In the genomic region with DNA sequence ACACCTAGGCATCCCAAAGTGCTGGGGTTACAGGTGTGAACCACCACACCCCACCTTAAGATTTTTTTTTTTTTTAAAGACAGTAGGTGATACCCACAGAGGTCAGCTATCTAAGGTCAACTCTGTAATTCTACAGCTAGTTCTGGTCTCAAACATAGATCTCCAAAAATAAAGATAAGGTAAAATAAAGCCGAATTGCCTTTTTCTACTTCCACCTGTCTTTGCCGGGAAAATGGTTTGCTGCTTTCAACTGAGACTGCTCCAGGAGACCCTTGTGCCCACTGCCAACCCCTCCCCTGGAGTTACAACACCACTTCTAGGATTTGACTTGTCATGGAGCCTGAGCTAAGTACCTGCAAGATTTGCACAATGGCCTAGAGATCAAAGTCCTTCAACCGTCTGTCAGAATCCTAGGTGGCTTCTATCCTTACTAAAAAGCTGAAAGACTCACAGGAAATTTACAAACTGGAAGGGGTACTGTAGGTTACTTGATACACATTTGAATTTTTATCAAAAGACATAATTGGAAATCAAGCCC, we compare ENCODE assay signal across 24 cellular contexts. TPM values are rescaled to one million over a fixed set of nuclear protein-coding genes. Genes with fewer than 3 reads are reported as not detected.
DNase-seq lines count a peak whose midpoint lies in the region; ATAC-seq, FAIRE-seq and TF ChIP-seq lines count a peak whose summit lies in the region.
"Had no signal": no experiment of that assay in that cellular context is flagged by ENCODE, and none has a peak within 500 bp of the region (broad histone marks: within the 10 kb centered on the region; RNA-seq: fewer than 3 reads in every experiment).

No MANE protein-coding gene starts in this region.

- H3K56ac ChIP-seq in IMR-90 (ENCODE audit: extremely low read depth, insufficient read depth, low read length): no peak overlapping the region

- no peak for DNase-seq in GM23338 (ENCODE audit: low spot score)
- no peak for DNase-seq in IMR-90
- DNase-seq in endothelial cell (ENCODE audit: low spot score): no peak
- DNase-seq in midbrain (lab: John Stamatoyannopoulos, UW): no peak
- no peak for DNase-seq in naive thymus-derived CD4-positive, alpha-beta T cell
- DNase-seq in GM19239 (ENCODE audit: insufficient read length, low spot score): no peak
- DNase-seq: DMS79 treated with DMSO at 0.1 percent for 48 hours, H9, KBM-7, MM.1S, NCI-H1048, NCI-H1436, NCI-H1930, NCI-H2227 treated with DMSO at 0.1 percent for 48 hours, NCI-H510A had no signal

- H3K9ac ChIP-seq in IMR-90 (ENCODE audit: low read depth, low read length): no peak overlapping the region

- H3K23ac ChIP-seq in IMR-90 (ENCODE audit: low read depth, low read length): no peak overlapping the region

- H3K9me2 ChIP-seq in GM23338 (ENCODE audit: insufficient read depth): no peaks in the 10 kb centered on the region

- TF ChIP-seq CTCF in GM23338 (conservative IDR thresholded peaks at IDR 0.05; ENCODE audit: low read depth in 2 of 2) (no peak), IMR-90 (conservative IDR thresholded peaks at IDR 0.05; ENCODE audit: low read depth, low read length) (no peak), endothelial cell (IDR thresholded peaks at IDR 0.05; ENCODE audit: unreplicated experiment) (no peak), nephron (IDR thresholded peaks at IDR 0.05; ENCODE audit: unreplicated experiment in 3 of 3) (no peak)

- no peak overlapping the region for H2BK15ac ChIP-seq in IMR-90 (ENCODE audit: low read depth, low read length)

- no TSS peak for BruUV-seq in IMR-90 (replicated peaks; lab: Mats Ljungman, UMichigan)

- intact Hi-C loops in IMR-90 (cut with micrococcal nuclease): loop anchor here (10.0 kb wide), 1 partner anchor 300 kb away; no protein-coding TSS in a partner anchor
- intact Hi-C loops in naive thymus-derived CD4-positive, alpha-beta T cell (cut with micrococcal nuclease): loop anchor here in 1 of 2 donors (5.0 to 10.0 kb wide), 3 partner anchors 397 to 1097 kb away; a partner anchor contains a TSS

- H3F3A ChIP-seq in GM23338 (replicated peaks; ENCODE audit: low read depth): no peaks in the 10 kb centered on the region

- H2AFZ ChIP-seq in GM23338 (0 out of 2 replicates have a peak overlapping the region, but pooled peaks have one; percentile 43), IMR-90 (replicated peaks; ENCODE audit: low read length, poor library complexity) (no peak overlapping the region)

- H4K91ac ChIP-seq in IMR-90 (ENCODE audit: insufficient read depth, low read depth, low read length): no peak overlapping the region

- peaks cover 0 to 2% of the 10 kb centered on the region in 2 experiments; a peak in 1 of 4 replicates for H3K79me1 ChIP-seq in IMR-90 (ENCODE audit: low read depth in 1 of 2, low read length in 2 of 2)

- H3K27me3 ChIP-seq in GM23338 (ENCODE audit: insufficient read depth): no peaks in the 10 kb centered on the region
- H3K27me3 ChIP-seq in IMR-90 (ENCODE audit: control insufficient read depth, insufficient read depth, low read length): no peaks in the 10 kb centered on the region
- H3K27me3 ChIP-seq in naive thymus-derived CD4-positive, alpha-beta T cell (ENCODE audit: control insufficient read depth in 2 of 2, insufficient read depth in 2 of 2, low read length in 2 of 2): no peaks in the 10 kb centered on the region
- H3K27me3 ChIP-seq: SJSA1 had no signal

- H3K4me1 ChIP-seq in GM23338 (ENCODE audit: insufficient read depth): no peaks in the 10 kb centered on the region
- H3K4me1 ChIP-seq in IMR-90 (ENCODE audit: control insufficient read depth, insufficient read depth, low read length): peaks cover 1% of the 10 kb centered on the region; the same call in 1 of the 2 replicates
- H3K4me1 ChIP-seq in naive thymus-derived CD4-positive, alpha-beta T cell (ENCODE audit: control insufficient read depth in 2 of 2, insufficient read depth in 2 of 2, low read length in 2 of 2): peaks cover 3 to 5% of the 10 kb centered on the region in 2 donors

- H2BK20ac ChIP-seq in IMR-90 (ENCODE audit: low read depth, low read length): no peak overlapping the region

- H2BK5ac ChIP-seq in IMR-90 (ENCODE audit: low read depth, low read length, poor library complexity, severe bottlenecking): no peak overlapping the region

- H3K27me3 Mint-ChIP-seq in GM23338 (ENCODE audit: insufficient read depth, low read depth, poor library complexity): peaks cover 13% of the 10 kb centered on the region
- H3K27me3 Mint-ChIP-seq in endothelial cell (ENCODE audit: unreplicated experiment): peaks cover 10% of the 10 kb centered on the region
- H3K27me3 Mint-ChIP-seq in nephron (ENCODE audit: low read depth): peaks cover 4% of the 10 kb centered on the region
- peaks cover 0 to 12% (median 0%) of the 10 kb centered on the region in 5 donors for H3K27me3 Mint-ChIP-seq in naive thymus-derived CD4-positive, alpha-beta T cell

- no peak overlapping the region for H3K27ac ChIP-seq in GM23338 (ENCODE audit: low read depth)
- no peak overlapping the region for H3K27ac ChIP-seq in IMR-90 (ENCODE audit: insufficient read depth, low read length)
- no peak overlapping the region for H3K27ac ChIP-seq in naive thymus-derived CD4-positive, alpha-beta T cell (ENCODE audit: low read depth, low read length)
- H3K27ac ChIP-seq: A549, SJSA1 had no signal

- H3K27ac Mint-ChIP-seq in GM23338: no peak overlapping the region
- H3K27ac Mint-ChIP-seq in endothelial cell (ENCODE audit: unreplicated experiment): peak overlapping the region; percentile 58
- peak overlapping the region in 2 of 3 experiments; percentile 22 to 25 for H3K27ac Mint-ChIP-seq in nephron
- peak overlapping the region in 1 of 9 donors; percentile 31 for H3K27ac Mint-ChIP-seq in naive thymus-derived CD4-positive, alpha-beta T cell
- H3K27ac Mint-ChIP-seq: B cell, CD14-positive monocyte, H9 had no signal

- H3K4me3 ChIP-seq in GM23338 (no peak overlapping the region), IMR-90 (ENCODE audit: insufficient read depth, low read depth, low read length) (no peak overlapping the region)
- H3K4me3 ChIP-seq in naive thymus-derived CD4-positive, alpha-beta T cell (ENCODE audit: low read length): no peak overlapping the region
- H3K4me3 ChIP-seq: A549, GM12878, SJSA1 had no signal

- no peak overlapping the region for H3K14ac ChIP-seq in IMR-90 (replicated peaks; ENCODE audit: low read depth, low read length)

- TF ChIP-seq RAD21 in IMR-90 (IDR thresholded peaks at IDR 0.05; ENCODE audit: low read length): no peak

- H3K18ac ChIP-seq in IMR-90 (ENCODE audit: low read depth, low read length): no peak overlapping the region

- H3K4me1 Mint-ChIP-seq in GM23338 (no peaks in the 10 kb centered on the region; the same call in 1 of the 3 replicates), endothelial cell (ENCODE audit: unreplicated experiment) (peaks cover 24% of the 10 kb centered on the region), nephron (no peaks in the 10 kb centered on the region)
- H3K4me1 Mint-ChIP-seq in naive thymus-derived CD4-positive, alpha-beta T cell: peaks cover 0 to 17% (median 8%) of the 10 kb centered on the region in 7 donors

- H3K36me3 Mint-ChIP-seq in GM23338 (ENCODE audit: low read depth) (peaks cover 4% of the 10 kb centered on the region; the same call in 1 of the 3 replicates), endothelial cell (ENCODE audit: low read depth, unreplicated experiment) (no peaks in the 10 kb centered on the region), nephron (ENCODE audit: low read depth) (no peaks in the 10 kb centered on the region)
- peaks cover 0 to 5% (median 3%) of the 10 kb centered on the region in 5 donors for H3K36me3 Mint-ChIP-seq in naive thymus-derived CD4-positive, alpha-beta T cell
- H3K36me3 Mint-ChIP-seq: CD14-positive monocyte had no signal

- POLR2A ChIA-PET in IMR-90 (lab: Charles Lee; ENCODE audit: unreplicated experiment): no interaction called here
- POLR2A ChIA-PET in naive thymus-derived CD4-positive, alpha-beta T cell (lab: Charles Lee): no interaction called here

- no peak for ATAC-seq in GM23338
- ATAC-seq in IMR-90 (ENCODE audit: low read depth): no peak
- ATAC-seq in naive thymus-derived CD4-positive, alpha-beta T cell: no peak
- ATAC-seq in HG03135 (IDR thresholded peaks at IDR 0.05; ENCODE audit: unreplicated experiment): no peak
- ATAC-seq: A549, GM12878, Right ventricle myocardium inferior had no signal

- H3K4me2 ChIP-seq in GM23338 (no peak overlapping the region), IMR-90 (ENCODE audit: low read depth, low read length) (no peak overlapping the region)
- H3K4me2 ChIP-seq: A549 had no signal

- in situ Hi-C loops in IMR-90 (cut with MboI; ENCODE audit: low sequenced_read_pairs): no loop called here

- CTCF ChIA-PET in IMR-90 (lab: Yijun Ruan, JAX): interaction anchor here (0.9 kb wide), 1 partner anchor 27 kb away, joined by 3 read pairs; no protein-coding TSS in a partner anchor
- CTCF ChIA-PET in naive thymus-derived CD4-positive, alpha-beta T cell (lab: Charles Lee): no interaction called here

- H3K9me3 Mint-ChIP-seq in GM23338 (peaks cover 4% of the 10 kb centered on the region), endothelial cell (ENCODE audit: unreplicated experiment) (no peaks in the 10 kb centered on the region), nephron (no peaks in the 10 kb centered on the region)
- peaks cover 0 to 4% (median 0%) of the 10 kb centered on the region in 11 donors for H3K9me3 Mint-ChIP-seq in naive thymus-derived CD4-positive, alpha-beta T cell

- H3K79me2 ChIP-seq in GM23338 (replicated peaks; ENCODE audit: insufficient read depth): peaks cover 3% of the 10 kb centered on the region

- H2AK9ac ChIP-seq in IMR-90 (replicated peaks; ENCODE audit: low read depth, low read length, poor library complexity): peak overlapping the region; percentile 44

- H2AK5ac ChIP-seq in IMR-90 (ENCODE audit: low read depth, low read length): no peak overlapping the region

- H4K20me1 ChIP-seq in GM23338 (replicated peaks; ENCODE audit: insufficient read depth) (no peaks in the 10 kb centered on the region), IMR-90 (ENCODE audit: insufficient read depth, low read length) (peaks cover 2% of the 10 kb centered on the region; the same call in 1 of the 2 replicates)

- WGBS in IMR-90 (ENCODE audit: extremely low coverage in 2 of 2, insufficient read length in 1 of 2), 2 experiments: 100% methylated on average over 1 of the region's 3 CpGs; no CpG with 5 or more reads in 1 of the 2 experiments

- peaks cover 3% of the 10 kb centered on the region; the same call in 1 of the 2 replicates for H3K9me1 ChIP-seq in IMR-90 (ENCODE audit: insufficient read depth, low read length)

- H2BK120ac ChIP-seq in IMR-90 (ENCODE audit: low read depth, low read length): no peak overlapping the region

- TF ChIP-seq POLR2A in IMR-90 (IDR thresholded peaks at IDR 0.05; ENCODE audit: low read depth, low read length): no peak

- no peaks in the 10 kb centered on the region for H3K9me3 ChIP-seq in IMR-90 (ENCODE audit: control insufficient read depth, insufficient read depth, low read length)
- H3K9me3 ChIP-seq in naive thymus-derived CD4-positive, alpha-beta T cell (ENCODE audit: control insufficient read depth in 2 of 3, low read length in 3 of 3): no peaks in the 10 kb centered on the region
- H3K9me3 ChIP-seq: A549, SJSA1 had no signal

- no peak overlapping the region for H3K4ac ChIP-seq in IMR-90 (ENCODE audit: low read depth, low read length)

- no peak overlapping the region for H4K8ac ChIP-seq in IMR-90 (ENCODE audit: low read depth in 2 of 2, low read length in 2 of 2)

- H3K4me3 Mint-ChIP-seq in GM23338 (no peak overlapping the region), endothelial cell (ENCODE audit: unreplicated experiment) (no peak overlapping the region), nephron (no peak overlapping the region)
- H3K4me3 Mint-ChIP-seq in naive thymus-derived CD4-positive, alpha-beta T cell: no peak overlapping the region
- H3K4me3 Mint-ChIP-seq: B cell, CD14-positive monocyte, H9 had no signal

- FAIRE-seq in GM19239 (lab: Jason Lieb, UNC): no peak
- FAIRE-seq: A549, GM12878, RCC 7860 had no signal

- H4K5ac ChIP-seq in IMR-90 (ENCODE audit: low read depth, low read length): no peak overlapping the region

- H3K36me3 ChIP-seq in GM23338 (ENCODE audit: insufficient read depth) (no peaks in the 10 kb centered on the region), IMR-90 (ENCODE audit: control insufficient read depth, insufficient read depth, low read length) (no peaks in the 10 kb centered on the region)
- peaks cover 0 to 3% (median 0%) of the 10 kb centered on the region in 3 experiments for H3K36me3 ChIP-seq in naive thymus-derived CD4-positive, alpha-beta T cell (ENCODE audit: control insufficient read depth in 2 of 3, insufficient read depth in 3 of 3, low read length in 3 of 3)

- dilution Hi-C loops in IMR-90 (cut with HindIII; ENCODE audit: low sequenced_read_pairs, unreplicated experiment): no loop called here

RNA-seq across cellular contexts. Expression of a gene that starts 4.7 kb away (rescaled TPM):
- 298 and 319 TPM in 2 replicates for total RNA-seq in GM23338 (2014; rRNA removed; shearing (Covaris generic))
- polyA plus RNA-seq in GM23338 (2016; fragmentation: Nextera tagmentation; extraction: Ambion mirVana): 46.4 and 59.2 TPM in 2 replicates
- 203 and 357 TPM in 2 replicates for total RNA-seq in IMR-90 (2012; rRNA removed)
- polyA plus RNA-seq in IMR-90 (2012; rRNA removed): 67.7 and 85.5 TPM in 2 replicates
- polyA plus RNA-seq in IMR-90 (2012; cell fraction: cytosol; rRNA removed): 38.0 and 70.7 TPM in 2 replicates
- polyA plus RNA-seq in IMR-90 (2012; cell fraction: nucleus; rRNA removed; ENCODE audit: low replicate concordance): 74.1 and 206 TPM in 2 replicates
- 152 TPM for total RNA-seq in endothelial cell (ENCODE audit: unreplicated experiment)
- total RNA-seq in naive thymus-derived CD4-positive, alpha-beta T cell: 100 to 1,000 TPM; 216 to 249 (median 236) TPM
- polyA plus RNA-seq in naive thymus-derived CD4-positive, alpha-beta T cell: 100 to 1,000 TPM in 1 of 2 donors, 10 to 100 TPM in 1; 81.2 to 114 TPM

RNA-seq across cellular contexts. Expression of a gene that starts 50.2 kb away (rescaled TPM):
- 22.9 and 27.8 TPM in 2 replicates for total RNA-seq in GM23338 (2014; rRNA removed; shearing (Covaris generic))
- polyA plus RNA-seq in GM23338 (2016; fragmentation: Nextera tagmentation; extraction: Ambion mirVana): 13.6 and 13.9 TPM in 2 replicates
- 13.6 and 14.7 TPM in 2 replicates for total RNA-seq in IMR-90 (2012; rRNA removed)
- polyA plus RNA-seq in IMR-90 (2012; rRNA removed): 16.4 and 16.7 TPM in 2 replicates
- polyA plus RNA-seq in IMR-90 (2012; cell fraction: cytosol; rRNA removed): 4.4 and 10.5 TPM in 2 replicates
- polyA plus RNA-seq in IMR-90 (2012; cell fraction: nucleus; rRNA removed; ENCODE audit: low replicate concordance): 35.0 and 49.3 TPM in 2 replicates
- total RNA-seq in endothelial cell (ENCODE audit: unreplicated experiment): 56.7 TPM
- total RNA-seq in naive thymus-derived CD4-positive, alpha-beta T cell: 10 to 100 TPM; 10.2 to 16.8 (median 16.7) TPM
- 1 to 10 TPM; 3.4 to 5.6 TPM for polyA plus RNA-seq in naive thymus-derived CD4-positive, alpha-beta T cell
